1 cellular context compared by ENCODE assay signal in genomic region chr5:135883441-135883840, GRCh38.
TF ChIP-seq lines count a peak whose summit lies in the region.

No MANE protein-coding gene starts in this region.

TF ChIP-seq in HepG2, 621 proteins besides CTCF, POLR2A, EP300 and RAD21:
- TF ChIP-seq CC2D1A (CRISPR knock-in tag; IDR thresholded peaks at IDR 0.05), result no peak
- peak; percentile 38 for TF ChIP-seq STAG1 (CRISPR knock-in tag; IDR thresholded peaks at IDR 0.05)
